ENCODE assay signal across 7 cellular contexts in the genomic region with DNA sequence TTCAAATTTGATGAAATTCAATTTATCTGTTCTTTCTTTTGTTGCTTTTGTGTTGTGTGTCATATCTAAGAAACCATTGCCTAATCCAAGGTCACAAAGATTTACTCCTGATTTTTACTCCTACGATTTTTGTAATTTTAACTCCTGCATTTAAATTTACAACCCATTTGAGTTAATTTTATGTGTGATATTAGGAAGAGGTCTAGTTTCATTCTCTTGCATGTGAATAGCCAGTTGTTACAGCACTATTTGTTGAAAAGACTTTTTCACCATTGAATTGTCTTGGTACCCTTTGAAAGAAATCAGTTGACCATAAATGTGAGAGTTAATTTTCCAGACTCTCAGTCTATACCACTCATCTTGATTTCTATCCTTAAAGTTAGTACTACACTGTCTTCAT.
"Had no signal": no experiment of that assay in that cellular context is flagged by ENCODE, and none has a peak within 500 bp of the region (broad histone marks: within the 10 kb centered on the region; RNA-seq: fewer than 3 reads in every experiment).

No MANE protein-coding gene starts in this region.

- ATAC-seq: HepG2, K562 had no signal

- DNase-seq: IMR-90, KBM-7, KG1 had no signal

- FAIRE-seq: HepG2, HTR-8/SVneo, K562 had no signal

- H3K27ac Mint-ChIP-seq: IgD-negative memory B cell had no signal

- H3K9me3 Mint-ChIP-seq: IgD-negative memory B cell had no signal

- H3K27me3 Mint-ChIP-seq: IgD-negative memory B cell had no signal
